Comparison of ENCODE assay signal across 8 cellular contexts in genomic region chr20:4956200-4956810, GRCh38. TPM values are rescaled to one million over a fixed set of nuclear protein-coding genes. Genes with fewer than 3 reads are reported as not detected.
DNase-seq lines count a peak whose midpoint lies in the region; ATAC-seq and TF ChIP-seq lines count a peak whose summit lies in the region.

No MANE protein-coding gene starts in this region.

- H3K4me3 ChIP-seq in DOHH2 (ENCODE audit: low read length) (no peak overlapping the region), Karpas-422 (ENCODE audit: low read length) (no peak overlapping the region), PC-9 (no peak overlapping the region)

- H3K27ac ChIP-seq in DOHH2 (ENCODE audit: low read depth, low read length) (peak overlapping the region; percentile 41), Karpas-422 (ENCODE audit: low read length) (peak overlapping the region; percentile 68), PC-9 (no peak overlapping the region), substantia nigra (ENCODE audit: low read depth, low read length, poor library complexity, severe bottlenecking) (no peak overlapping the region)

- ATAC-seq in HG02970 (IDR thresholded peaks at IDR 0.05; ENCODE audit: low FRiP score, unreplicated experiment), result no peak

- peaks cover 44% of the 10 kb centered on the region for H3K4me1 ChIP-seq in DOHH2 (ENCODE audit: control insufficient read depth, low read length)
- peaks cover 26% of the 10 kb centered on the region for H3K4me1 ChIP-seq in Karpas-422 (ENCODE audit: low read length)
- H3K4me1 ChIP-seq in PC-9 (replicated peaks; ENCODE audit: insufficient read depth), result peaks cover 9% of the 10 kb centered on the region

- H3K9ac ChIP-seq in Karpas-422 (ENCODE audit: low read length), result no peak overlapping the region

- peaks cover 23% of the 10 kb centered on the region for H3K36me3 ChIP-seq in DOHH2 (ENCODE audit: control insufficient read depth, low read length)
- no peaks in the 10 kb centered on the region; the same call in 1 of the 2 replicates for H3K36me3 ChIP-seq in Karpas-422 (ENCODE audit: insufficient read depth, low read length)
- 0 out of 2 replicates have a peak, but pooled peaks cover 6% of the 10 kb centered on the region for H3K36me3 ChIP-seq in PC-9 (ENCODE audit: low read depth)

- H3K9me2 ChIP-seq in DOHH2 (replicated peaks; ENCODE audit: control insufficient read depth, low read length) (no peaks in the 10 kb centered on the region), Karpas-422 (replicated peaks; ENCODE audit: insufficient read depth, low read length) (no peaks in the 10 kb centered on the region), PC-9 (ENCODE audit: insufficient read depth) (no peaks in the 10 kb centered on the region)

- CTCF ChIA-PET in PC-9 (lab: Charles Lee), result interaction anchor here (0.5 to 1.6 kb wide), 8 partner anchors 8 to 194 kb away, joined by 3 to 19 read pairs (median 11); no protein-coding TSS in a partner anchor

- H3F3A ChIP-seq in DOHH2 (ENCODE audit: control insufficient read depth, insufficient read depth) (peaks cover 12% of the 10 kb centered on the region), PC-9 (ENCODE audit: insufficient read depth, low read depth) (peaks cover 19% of the 10 kb centered on the region; the same call in 1 of the 2 replicates)

- POLR2A ChIA-PET in PC-9 (lab: Charles Lee; ENCODE audit: unreplicated experiment), result no interaction called here

- intact Hi-C loops in PC-9 (cut with micrococcal nuclease; ENCODE audit: unreplicated experiment), result loop anchor here (1.0 to 2.0 kb wide), 3 partner anchors 144 to 350 kb away; no protein-coding TSS in a partner anchor

- DNase-seq in Karpas-422 (peak; percentile 91), PC-9 (peak in 1 of 2 experiments; percentile 45), dermis microvascular lymphatic vessel endothelial cell (ENCODE audit: low read depth in 2 of 2) (peak; percentile 47 to 74), myocyte (ENCODE audit: low read depth) (peak; percentile 72), HuH-7 (ENCODE audit: low spot score) (no peak), substantia nigra (lab: John Stamatoyannopoulos, UW) (no peak)

- H4K20me1 ChIP-seq in DOHH2 (ENCODE audit: control insufficient read depth, insufficient read depth, low read depth, low read length), result no peaks in the 10 kb centered on the region
- H4K20me1 ChIP-seq in Karpas-422 (ENCODE audit: insufficient read depth, low read depth, low read length), result peaks cover under 1% of the 10 kb centered on the region; the same call in 1 of the 2 replicates
- H4K20me1 ChIP-seq in PC-9 (ENCODE audit: insufficient read depth), result no peaks in the 10 kb centered on the region; the same call in 1 of the 2 replicates

- H2AFZ ChIP-seq in Karpas-422 (ENCODE audit: low read length) (no peak overlapping the region), PC-9 (no peak overlapping the region)

- BruUV-seq in PC-9 (replicated peaks; lab: Mats Ljungman, UMichigan), result no TSS peak

- no peaks in the 10 kb centered on the region; the same call in 1 of the 2 replicates for H3K9me3 ChIP-seq in DOHH2 (ENCODE audit: control insufficient read depth, insufficient read depth, low read length)
- no peaks in the 10 kb centered on the region for H3K9me3 ChIP-seq in Karpas-422 (ENCODE audit: low read length)
- H3K9me3 ChIP-seq in PC-9 (ENCODE audit: insufficient read depth, low read depth), result no peaks in the 10 kb centered on the region

- H3K4me2 ChIP-seq in DOHH2 (ENCODE audit: low read length) (peak overlapping the region; percentile 21; the same call in 1 of the 2 replicates), Karpas-422 (ENCODE audit: low read depth, low read length, poor library complexity, severe bottlenecking) (no peak overlapping the region), PC-9 (no peak overlapping the region)

- TF ChIP-seq CTCF in DOHH2 (IDR thresholded peaks at IDR 0.05; ENCODE audit: low read depth, low read length, poor library complexity, severe bottlenecking) (peak; percentile 85), PC-9 (conservative IDR thresholded peaks at IDR 0.05) (peak; percentile 88)

- H3K79me2 ChIP-seq in DOHH2 (ENCODE audit: control insufficient read depth, low read length) (peaks cover 81% of the 10 kb centered on the region), Karpas-422 (ENCODE audit: low read length) (peaks cover 75% of the 10 kb centered on the region), PC-9 (ENCODE audit: low read depth) (no peaks in the 10 kb centered on the region; the same call in 1 of the 2 replicates)

- H3K27me3 ChIP-seq in DOHH2 (ENCODE audit: control insufficient read depth, low read length) (no peaks in the 10 kb centered on the region), Karpas-422 (ENCODE audit: low read length) (no peaks in the 10 kb centered on the region), PC-9 (ENCODE audit: insufficient read depth, low read depth) (no peaks in the 10 kb centered on the region)

RNA-seq across cellular contexts. Expression of gene SLC23A2, which starts 45.0 kb away (rescaled TPM):
- total RNA-seq in Karpas-422 (2014; rRNA removed; shearing (Covaris generic); ENCODE audit: low replicate concordance), result 34.5 and 49.2 TPM in 2 replicates
- 20.4 and 22.3 TPM in 2 replicates for total RNA-seq in PC-9 (2021)
- total RNA-seq in dermis microvascular lymphatic vessel endothelial cell, result 13.1 and 18.2 TPM in 2 replicates
- 10.1 and 11.4 TPM in 2 replicates for total RNA-seq in myocyte
- 14.4 TPM for polyA plus RNA-seq in myocyte (2012)

Comparison
In these comparisons a context has a peak if more than half of its experiments do, and no peak if none do; other contexts are left out.
1. H3K27ac ChIP-seq: peak in DOHH2 (single experiment) and Karpas-422 (single experiment); none in PC-9 (single experiment) and substantia nigra (single experiment).
2. DNase-seq: peak in Karpas-422 (single experiment), dermis microvascular lymphatic vessel endothelial cell (2 of 2) and myocyte (single experiment); none in HuH-7 (single experiment) and substantia nigra (0 of 49).